Comparison of ENCODE assay signal across 10 cellular contexts in genomic region chr20:48825551-48825885, GRCh38. TPM values are rescaled to one million over a fixed set of nuclear protein-coding genes. Genes with fewer than 3 reads are reported as not detected.
A peak's percentile ranks its signal among the peaks of the same experiment; 100 is the strongest.
DNase-seq lines count a peak whose midpoint lies in the region; ATAC-seq, FAIRE-seq and TF ChIP-seq lines count a peak whose summit lies in the region.
"Had no signal": no experiment of that assay in that cellular context is flagged by ENCODE, and none has a peak within 500 bp of the region (broad histone marks: within the 10 kb centered on the region; RNA-seq: fewer than 3 reads in every experiment).

No MANE protein-coding gene starts in this region.

- FAIRE-seq in HTR-8/SVneo (lab: Jason Lieb, UNC), result no peak

- H3K4me1 Mint-ChIP-seq in CD4-positive, alpha-beta memory T cell, result peaks cover 8 to 46% (median 24%) of the 10 kb centered on the region in 4 donors
- H3K4me1 Mint-ChIP-seq in neural progenitor cell (peaks cover 64% of the 10 kb centered on the region), Caco-2 (ENCODE audit: low read depth, unreplicated experiment) (peaks cover 9% of the 10 kb centered on the region)

- H3K27ac Mint-ChIP-seq in CD4-positive, alpha-beta memory T cell, result peak overlapping the region in 5 of 7 donors; percentile 93 to 98 (median 97)
- H3K27ac Mint-ChIP-seq in neural progenitor cell (peak overlapping the region; percentile 91), Caco-2 (ENCODE audit: unreplicated experiment) (no peak overlapping the region)

- H3K79me2 ChIP-seq in Loucy (ENCODE audit: insufficient read depth, low read length), result peaks cover 64% of the 10 kb centered on the region
- H3K79me2 ChIP-seq in neural progenitor cell (ENCODE audit: low read depth), result no peaks in the 10 kb centered on the region

- no peaks in the 10 kb centered on the region for H3K36me3 ChIP-seq in CD4-positive, alpha-beta memory T cell (ENCODE audit: insufficient read depth, low read length)
- H3K36me3 ChIP-seq in Loucy (ENCODE audit: insufficient read depth, low read length), result no peaks in the 10 kb centered on the region
- H3K36me3 ChIP-seq in ectodermal cell (ENCODE audit: control insufficient read depth, insufficient read depth, low read length), result no peaks in the 10 kb centered on the region
- H3K36me3 ChIP-seq in neural progenitor cell, result no peaks in the 10 kb centered on the region
- H3K36me3 ChIP-seq in Caco-2 (ENCODE audit: control insufficient read depth, insufficient read depth, low read length), result no peaks in the 10 kb centered on the region

- H3K4me2 ChIP-seq in Loucy (ENCODE audit: low read depth, low read length, poor library complexity, severe bottlenecking) (peak overlapping the region; percentile 62), neural progenitor cell (peak overlapping the region; percentile 89)

- CTCF ChIA-PET in CD4-positive, alpha-beta memory T cell (lab: Charles Lee; ENCODE audit: partially characterized antibody), result interaction anchor here (0.8 to 1.7 kb wide), 4 partner anchors 72 to 168 kb away, joined by 3 to 8 read pairs (median 6); no protein-coding TSS in a partner anchor
- CTCF ChIA-PET in Caco-2 (lab: Charles Lee), result interaction anchor here (3.7 kb wide), 1 partner anchor 168 kb away, joined by 18 read pairs; no protein-coding TSS in a partner anchor

- H3F3A ChIP-seq in Loucy (ENCODE audit: low read depth) (no peaks in the 10 kb centered on the region), neural progenitor cell (ENCODE audit: low read depth) (peaks cover 32% of the 10 kb centered on the region)

- H3K4me3 Mint-ChIP-seq in CD4-positive, alpha-beta memory T cell, result peak overlapping the region; percentile 93 to 99 (median 98)
- peak overlapping the region; percentile 98 for H3K4me3 Mint-ChIP-seq in neural progenitor cell
- H3K4me3 Mint-ChIP-seq in Caco-2 (ENCODE audit: unreplicated experiment), result no peak overlapping the region

- H3K27ac ChIP-seq in CD4-positive, alpha-beta memory T cell (ENCODE audit: low read depth, low read length), result peak overlapping the region; percentile 75
- no peak overlapping the region for H3K27ac ChIP-seq in ectodermal cell (ENCODE audit: insufficient read depth, low read depth, low read length, poor library complexity, severe bottlenecking)
- H3K27ac ChIP-seq in neural progenitor cell, result no peak overlapping the region

- no peaks in the 10 kb centered on the region for H3K9me3 ChIP-seq in CD4-positive, alpha-beta memory T cell (ENCODE audit: control insufficient read depth in 1 of 2, low read length in 2 of 2)
- H3K9me3 ChIP-seq in Loucy (ENCODE audit: insufficient read depth, low read depth, low read length), result no peaks in the 10 kb centered on the region
- no peaks in the 10 kb centered on the region for H3K9me3 ChIP-seq in ectodermal cell (ENCODE audit: control insufficient read depth, low read length)
- H3K9me3 ChIP-seq in neural progenitor cell (ENCODE audit: low read depth), result no peaks in the 10 kb centered on the region
- no peaks in the 10 kb centered on the region for H3K9me3 ChIP-seq in Caco-2

- H3K9me3 Mint-ChIP-seq in CD4-positive, alpha-beta memory T cell, result no peaks in the 10 kb centered on the region
- H3K9me3 Mint-ChIP-seq in neural progenitor cell (no peaks in the 10 kb centered on the region), Caco-2 (ENCODE audit: unreplicated experiment) (no peaks in the 10 kb centered on the region)

- H3K9ac ChIP-seq in Loucy (ENCODE audit: low read depth, low read length, poor library complexity, severe bottlenecking) (peak overlapping the region; percentile 84), neural progenitor cell (no peak overlapping the region)

- H3K27me3 ChIP-seq in CD4-positive, alpha-beta memory T cell (ENCODE audit: insufficient read depth, low read length), result no peaks in the 10 kb centered on the region
- H3K27me3 ChIP-seq in Loucy (ENCODE audit: insufficient read depth, low read length, poor library complexity, severe bottlenecking), result no peaks in the 10 kb centered on the region
- H3K27me3 ChIP-seq in ectodermal cell (ENCODE audit: control insufficient read depth, insufficient read depth, low read length, poor library complexity, severe bottlenecking), result peaks cover 39% of the 10 kb centered on the region
- H3K27me3 ChIP-seq in neural progenitor cell, result peaks cover 80% of the 10 kb centered on the region
- H3K27me3 ChIP-seq in Caco-2 (replicated peaks; ENCODE audit: control insufficient read depth, insufficient read depth, low read length), result 0 out of 2 replicates have a peak, but pooled peaks cover 4% of the 10 kb centered on the region

- BruUV-seq in Caco-2 (replicated peaks; lab: Mats Ljungman, UMichigan), result no TSS peak

- no peaks in the 10 kb centered on the region for H3K9me2 ChIP-seq in Loucy (replicated peaks; ENCODE audit: low read depth, low read length)

- no peak for DNase-seq in CD4-positive, alpha-beta memory T cell
- no peak for DNase-seq in neural progenitor cell (ENCODE audit: low spot score)
- no peak for DNase-seq in Caco-2
- DNase-seq in HTR-8/SVneo (ENCODE audit: insufficient read length, low spot score), result no peak
- DNase-seq in stimulated activated naive CD4-positive, alpha-beta T cell treated with Interleukin-2 at 50 U/mL for 16 hours (lab: John Stamatoyannopoulos, UW), result no peak
- DNase-seq: RPMI8226; stimulated activated CD4-positive, alpha-beta T cell treated with anti-CD3 and anti-CD28 coated beads, Interleukin-15, amount 100 ng/mL, for 24 hours had no signal

- peaks cover 52% of the 10 kb centered on the region for H3K4me1 ChIP-seq in CD4-positive, alpha-beta memory T cell (ENCODE audit: insufficient read depth, low read length)
- H3K4me1 ChIP-seq in Loucy (ENCODE audit: insufficient read depth, low read length, poor library complexity, severe bottlenecking) (peaks cover 61% of the 10 kb centered on the region), ectodermal cell (ENCODE audit: control insufficient read depth, insufficient read depth, low read length) (peaks cover 13% of the 10 kb centered on the region), neural progenitor cell (peaks cover 26% of the 10 kb centered on the region), Caco-2 (peaks cover 13% of the 10 kb centered on the region)

- no peaks in the 10 kb centered on the region for H3K27me3 Mint-ChIP-seq in CD4-positive, alpha-beta memory T cell
- H3K27me3 Mint-ChIP-seq in neural progenitor cell (ENCODE audit: insufficient read depth, low read depth), result peaks cover 5% of the 10 kb centered on the region
- H3K27me3 Mint-ChIP-seq in Caco-2 (ENCODE audit: insufficient read depth, unreplicated experiment), result peaks cover under 1% of the 10 kb centered on the region

- H3K36me3 Mint-ChIP-seq in CD4-positive, alpha-beta memory T cell, result peaks cover under 1 to 22% of the 10 kb centered on the region in 2 donors
- H3K36me3 Mint-ChIP-seq in neural progenitor cell (no peaks in the 10 kb centered on the region), Caco-2 (ENCODE audit: insufficient read depth, unreplicated experiment) (no peaks in the 10 kb centered on the region)

- ATAC-seq in GM18868 (IDR thresholded peaks at IDR 0.05; ENCODE audit: unreplicated experiment), result no peak

- H2AFZ ChIP-seq in Loucy (ENCODE audit: low read length) (no peak overlapping the region), neural progenitor cell (replicated peaks) (no peak overlapping the region)

- H3K4me3 ChIP-seq in CD4-positive, alpha-beta memory T cell (ENCODE audit: low read length in 2 of 2), result peak overlapping the region; percentile 90 to 92
- H3K4me3 ChIP-seq in Loucy (ENCODE audit: low read length, poor library complexity, severe bottlenecking) (peak overlapping the region; percentile 94), ectodermal cell (ENCODE audit: insufficient read depth, low read depth, low read length) (peak overlapping the region; percentile 58), neural progenitor cell (peak overlapping the region; percentile 76), Caco-2 (ENCODE audit: low read depth, low read length) (no peak overlapping the region)

- H4K20me1 ChIP-seq in Loucy (ENCODE audit: insufficient read depth, low read length, poor library complexity, severe bottlenecking) (peaks cover 13% of the 10 kb centered on the region), neural progenitor cell (ENCODE audit: low read depth) (peaks cover 66% of the 10 kb centered on the region)

- TF ChIP-seq CTCF in Loucy (conservative IDR thresholded peaks at IDR 0.05; ENCODE audit: low read length), result no peak
- TF ChIP-seq CTCF in neural progenitor cell (IDR thresholded peaks at IDR 0.05), result no peak
- no peak for TF ChIP-seq CTCF in Caco-2 (IDR thresholded peaks at IDR 0.05; ENCODE audit: insufficient read depth in 1 of 2, low read depth in 1 of 2, low read length in 1 of 2, severe bottlenecking in 1 of 2, unreplicated experiment in 1 of 2)

- POLR2A ChIA-PET in CD4-positive, alpha-beta memory T cell (lab: Charles Lee; ENCODE audit: partially characterized antibody), result interaction anchor here (0.8 to 5.0 kb wide), 7 partner anchors 33 to 110 kb away, joined by 3 to 48 read pairs (median 5); no protein-coding TSS in a partner anchor
- POLR2A ChIA-PET in Caco-2 (lab: Charles Lee), result no interaction called here

- 75% methylated on average over 3 of the region's 4 CpGs; no CpG with 5 or more reads in 1 of the 2 experiments for WGBS in ectodermal cell, 2 experiments

- intact Hi-C loops in CD4-positive, alpha-beta memory T cell (cut with micrococcal nuclease), result loop anchor here (10.0 kb wide), 1 partner anchor 219 kb away; the partner anchor contains the start of gene CSE1L
- intact Hi-C loops in Caco-2 (cut with micrococcal nuclease; ENCODE audit: unreplicated experiment), result loop anchor here (2.0 kb wide), 1 partner anchor 79 kb away; no protein-coding TSS in a partner anchor

RNA-seq across cellular contexts. Expression of gene PREX1, which starts 2.3 kb away (rescaled TPM):
- 100 to 1,000 TPM; 164 to 165 TPM for total RNA-seq in CD4-positive, alpha-beta memory T cell
- polyA plus RNA-seq in CD4-positive, alpha-beta memory T cell, result 10 to 100 TPM; 10.6 to 79.6 TPM
- polyA plus RNA-seq in ectodermal cell (2013, experiment 1 of 4), result 25.4 TPM
- 22.7 TPM for polyA plus RNA-seq in ectodermal cell (2013, experiment 2 of 4)
- 20.4 TPM for polyA plus RNA-seq in ectodermal cell (2013, experiment 3 of 4)
- 20.3 TPM for polyA plus RNA-seq in ectodermal cell (2013, experiment 4 of 4)
- total RNA-seq in neural progenitor cell (ENCODE audit: low replicate concordance), result 4.5 and 13.4 TPM in 2 replicates
- 7.7 and 9.5 TPM in 2 replicates for total RNA-seq in Caco-2 (2022)

Comparison
In these comparisons a context has a peak if more than half of its experiments do, and no peak if none do; other contexts are left out.
1. RNA of gene PREX1, which starts 2.3 kb away (total RNA-seq): 164 to 165 TPM in CD4-positive, alpha-beta memory T cell; 7.7 to 9.5 TPM in Caco-2 and 4.5 to 13.4 TPM in neural progenitor cell; every median in the first group is over 10 times any median in the second.